Comparison of ENCODE assay signal across 1 cellular context in genomic region chr19:11089254-11090013, GRCh38.
TF ChIP-seq lines count a peak whose summit lies in the region.

TSS of gene LDLR (plus strand) at chr19:11089463. CDS start at chr19:11089549, 86 bp downstream.

TF ChIP-seq in HepG2, 621 proteins besides CTCF, POLR2A, EP300 and RAD21 (continued from another document and continues in another):
- TF ChIP-seq ARID3A (IDR thresholded peaks at IDR 0.05; ENCODE audit: low read depth, low read length) (no peak; the same call in 1 of the 2 replicates), THRA (CRISPR knock-in tag; IDR thresholded peaks at IDR 0.05; ENCODE audit: borderline replicate concordance) (peak; percentile 12), NBN (conservative IDR thresholded peaks at IDR 0.05) (no peak), ZEB1 (IDR thresholded peaks at IDR 0.05; ENCODE audit: insufficient replicate concordance, low read depth) (no peak), ZSCAN20 (CRISPR knock-in tag; IDR thresholded peaks at IDR 0.05; ENCODE audit: borderline replicate concordance) (no peak), POLR2AphosphoS2 (IDR thresholded peaks at IDR 0.05; ENCODE audit: low read depth, low read length) (peak; percentile 79; the same call in 1 of the 2 replicates), MXD1 (CRISPR knock-in tag; IDR thresholded peaks at IDR 0.05) (no peak; the same call in 1 of the 2 replicates), ZBTB26 (CRISPR knock-in tag; IDR thresholded peaks at IDR 0.05; ENCODE audit: borderline replicate concordance) (no peak), MEIS1 (CRISPR knock-in tag; IDR thresholded peaks at IDR 0.05; ENCODE audit: borderline replicate concordance) (0 out of 2 replicates have a peak, but pooled peaks have one; percentile 38), CHCHD3 (CRISPR knock-in tag; IDR thresholded peaks at IDR 0.05) (no peak), GABPB1 (CRISPR knock-in tag; IDR thresholded peaks at IDR 0.05) (no peak), ZNF710 (CRISPR knock-in tag; IDR thresholded peaks at IDR 0.05; ENCODE audit: borderline replicate concordance) (no peak), HMG20B (CRISPR knock-in tag; conservative IDR thresholded peaks at IDR 0.05) (no peak), ZNF235 (CRISPR knock-in tag; IDR thresholded peaks at IDR 0.05; ENCODE audit: borderline replicate concordance) (no peak), RXRA (CRISPR knock-in tag; IDR thresholded peaks at IDR 0.05) (no peak), KLF9 (CRISPR knock-in tag; IDR thresholded peaks at IDR 0.05; ENCODE audit: low read depth) (no peak), DMAP1 (CRISPR knock-in tag; IDR thresholded peaks at IDR 0.05) (peak; percentile 52; the same call in 1 of the 2 replicates), ZNF569 (CRISPR knock-in tag; IDR thresholded peaks at IDR 0.05; ENCODE audit: borderline replicate concordance) (no peak), KLF11 (CRISPR knock-in tag; IDR thresholded peaks at IDR 0.05) (no peak), ATF7-NPFF (CRISPR knock-in tag; IDR thresholded peaks at IDR 0.05; ENCODE audit: low read depth) (peak; percentile 34; the same call in 1 of the 2 replicates), ZNF687 (CRISPR knock-in tag; IDR thresholded peaks at IDR 0.05) (peak; percentile 44), ZBTB21 (CRISPR knock-in tag; IDR thresholded peaks at IDR 0.05) (peak; percentile 74), ZNF296 (CRISPR knock-in tag; conservative IDR thresholded peaks at IDR 0.05) (no peak), MLXIP (CRISPR knock-in tag; IDR thresholded peaks at IDR 0.05; ENCODE audit: borderline replicate concordance) (no peak), ATF3 (CRISPR knock-in tag; IDR thresholded peaks at IDR 0.05) (no peak), SPEN (CRISPR knock-in tag; IDR thresholded peaks at IDR 0.05; ENCODE audit: low read depth) (no peak), SMARCE1 (IDR thresholded peaks at IDR 0.05; ENCODE audit: borderline replicate concordance) (no peak), YEATS4 (CRISPR knock-in tag; IDR thresholded peaks at IDR 0.05; ENCODE audit: borderline replicate concordance) (no peak), HBP1 (CRISPR knock-in tag; IDR thresholded peaks at IDR 0.05; ENCODE audit: low read depth) (no peak), ZNF335 (CRISPR knock-in tag; IDR thresholded peaks at IDR 0.05) (no peak), ZFP1 (CRISPR knock-in tag; IDR thresholded peaks at IDR 0.05) (no peak), DBP (CRISPR knock-in tag; IDR thresholded peaks at IDR 0.05; ENCODE audit: not compliant biosample characterization) (no peak), TEAD3 (CRISPR knock-in tag; optimal IDR thresholded peaks at IDR 0.05; ENCODE audit: borderline replicate concordance) (no peak), MYPOP (CRISPR knock-in tag; IDR thresholded peaks at IDR 0.05) (no peak), ZNF800 (CRISPR knock-in tag; IDR thresholded peaks at IDR 0.05) (no peak), ZNF597 (CRISPR knock-in tag; IDR thresholded peaks at IDR 0.05) (no peak)
